Comparison of ENCODE assay signal across 21 cellular contexts in the genomic region with DNA sequence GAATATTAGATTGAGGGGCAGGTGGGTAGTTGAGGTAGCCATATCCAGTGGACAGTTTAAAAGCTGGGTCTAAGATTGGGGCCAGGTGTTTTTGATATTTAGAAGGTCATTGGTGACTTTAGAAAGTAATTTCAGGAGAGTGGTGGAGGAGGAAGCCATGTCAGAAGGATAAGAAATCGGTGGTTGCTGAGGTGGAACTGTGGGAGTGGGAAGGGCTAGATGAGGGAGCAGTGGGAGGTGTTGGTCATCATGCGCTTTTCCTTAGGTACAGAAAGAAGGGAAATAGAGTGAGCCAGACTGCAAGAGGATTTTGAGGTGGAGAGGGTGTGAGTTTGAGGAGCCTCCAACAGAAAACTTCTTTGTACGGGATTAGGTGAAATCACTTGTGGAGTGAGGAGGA. TPM values are rescaled to one million over a fixed set of nuclear protein-coding genes. Genes with fewer than 3 reads are reported as not detected.
DNase-seq lines count a peak whose midpoint lies in the region; ATAC-seq and TF ChIP-seq lines count a peak whose summit lies in the region.
"Had no signal": no experiment of that assay in that cellular context is flagged by ENCODE, and none has a peak within 500 bp of the region (broad histone marks: within the 10 kb centered on the region; RNA-seq: fewer than 3 reads in every experiment).

No MANE protein-coding gene starts in this region.

- DNase-seq in activated T-cell treated with anti-CD3 and anti-CD28 coated beads, Interleukin-2, amount 50 U/mL, for 72 hours: no peak
- DNase-seq in activated T-cell treated with anti-CD3 and anti-CD28 coated beads for 4 hours (no peak), nephron progenitor cell (no peak), NCI-H2029 (lab: John Stamatoyannopoulos, UW) (no peak), EL (no peak)
- no peak for DNase-seq in activated naive CD8-positive, alpha-beta T cell treated with anti-CD3 and anti-CD28 coated beads for 36 hours
- DNase-seq: Calu3; CD8-positive, alpha-beta T cell; HCEC 1CT; NCI-H1092 treated with DMSO at 0.1 percent for 48 hours; NCI-H2081 treated with DMSO at 0.1 percent for 48 hours; NCI-H510A; NCI-H748 treated with DMSO at 0.1 percent for 48 hours; OCI-M1; SHP77 had no signal

- H3K27ac Mint-ChIP-seq in activated T-cell treated with anti-CD3 and anti-CD28 coated beads, Interleukin-2, amount 50 U/mL, for 72 hours: peak overlapping the region; percentile 64
- peak overlapping the region; percentile 8 for H3K27ac Mint-ChIP-seq in activated naive CD8-positive, alpha-beta T cell treated with anti-CD3 and anti-CD28 coated beads for 36 hours
- H3K27ac Mint-ChIP-seq in nephron progenitor cell: peak overlapping the region; percentile 31
- H3K27ac Mint-ChIP-seq: CD8-positive, alpha-beta T cell; GM23338; IgD-negative memory B cell had no signal

- H3K9me3 Mint-ChIP-seq in activated T-cell treated with anti-CD3 and anti-CD28 coated beads, Interleukin-2, amount 50 U/mL, for 72 hours: no peaks in the 10 kb centered on the region
- no peaks in the 10 kb centered on the region for H3K9me3 Mint-ChIP-seq in activated naive CD8-positive, alpha-beta T cell treated with anti-CD3 and anti-CD28 coated beads for 36 hours
- no peaks in the 10 kb centered on the region for H3K9me3 Mint-ChIP-seq in nephron progenitor cell
- H3K9me3 Mint-ChIP-seq: CD8-positive, alpha-beta T cell; GM23338; IgD-negative memory B cell had no signal

- H3K9me3 ChIP-seq in HEK293 (ENCODE audit: control insufficient read depth, insufficient read depth, low read depth, low read length): no peaks in the 10 kb centered on the region
- H3K9me3 ChIP-seq: A549 had no signal

- CTCF ChIA-PET in HEK293 (lab: Yijun Ruan, JAX): interaction anchor here (0.7 kb wide), 1 partner anchor 734 kb away, joined by 6 read pairs; no protein-coding TSS in a partner anchor

- POLR2A ChIA-PET in HEK293 (lab: Yijun Ruan, JAX): no interaction called here

- no peak overlapping the region for H3K27ac ChIP-seq in HEK293 (ENCODE audit: extremely low read depth, low read depth, low read length)
- H3K27ac ChIP-seq: A549 had no signal

- H3K4me1 ChIP-seq in HEK293 (ENCODE audit: control insufficient read depth, insufficient read depth, low read length): peaks cover under 1% of the 10 kb centered on the region; the same call in 1 of the 2 replicates
- H3K4me1 ChIP-seq: A549 had no signal

- peaks cover 43% of the 10 kb centered on the region for H3K4me1 Mint-ChIP-seq in activated T-cell treated with anti-CD3 and anti-CD28 coated beads, Interleukin-2, amount 50 U/mL, for 72 hours (ENCODE audit: low read depth)
- peaks cover 56% of the 10 kb centered on the region for H3K4me1 Mint-ChIP-seq in activated naive CD8-positive, alpha-beta T cell treated with anti-CD3 and anti-CD28 coated beads for 36 hours
- H3K4me1 Mint-ChIP-seq in nephron progenitor cell: peaks cover 40% of the 10 kb centered on the region
- H3K4me1 Mint-ChIP-seq: GM23338 had no signal

- H3K4me3 Mint-ChIP-seq in activated T-cell treated with anti-CD3 and anti-CD28 coated beads, Interleukin-2, amount 50 U/mL, for 72 hours: peak overlapping the region; percentile 13 to 55
- no peak overlapping the region for H3K4me3 Mint-ChIP-seq in activated naive CD8-positive, alpha-beta T cell treated with anti-CD3 and anti-CD28 coated beads for 36 hours
- H3K4me3 Mint-ChIP-seq in nephron progenitor cell: no peak overlapping the region
- H3K4me3 Mint-ChIP-seq: CD8-positive, alpha-beta T cell; GM23338; IgD-negative memory B cell had no signal

- peaks cover 10 to 11% of the 10 kb centered on the region in 2 donors for H3K36me3 Mint-ChIP-seq in activated T-cell treated with anti-CD3 and anti-CD28 coated beads, Interleukin-2, amount 50 U/mL, for 72 hours (ENCODE audit: insufficient read depth in 2 of 2)
- peaks cover 41% of the 10 kb centered on the region for H3K36me3 Mint-ChIP-seq in activated naive CD8-positive, alpha-beta T cell treated with anti-CD3 and anti-CD28 coated beads for 36 hours
- peaks cover 32% of the 10 kb centered on the region for H3K36me3 Mint-ChIP-seq in nephron progenitor cell (ENCODE audit: low read depth)

- H3K36me3 ChIP-seq in HEK293 (ENCODE audit: control insufficient read depth in 2 of 2, insufficient read depth in 1 of 2, low read length in 2 of 2): peaks cover 21 to 30% of the 10 kb centered on the region in 2 experiments

- peak in 1 of 2 donors; percentile 12 for ATAC-seq in activated T-cell treated with anti-CD3 and anti-CD28 coated beads, Interleukin-2, amount 50 U/mL, for 72 hours (replicated peaks in 1 of 2)
- ATAC-seq in HG02588 (IDR thresholded peaks at IDR 0.05; ENCODE audit: unreplicated experiment): no peak
- ATAC-seq: A549; CD8-positive, alpha-beta T cell; GM12878; GM23338 had no signal

- TF ChIP-seq CTCF in HEK293 (tag by site-specific recombination; IDR thresholded peaks at IDR 0.05): no peak
- TF ChIP-seq CTCF in nephron progenitor cell (IDR thresholded peaks at IDR 0.05): no peak

- no peaks in the 10 kb centered on the region for H3K27me3 Mint-ChIP-seq in activated T-cell treated with anti-CD3 and anti-CD28 coated beads, Interleukin-2, amount 50 U/mL, for 72 hours (ENCODE audit: low read depth)
- H3K27me3 Mint-ChIP-seq in activated naive CD8-positive, alpha-beta T cell treated with anti-CD3 and anti-CD28 coated beads for 36 hours: no peaks in the 10 kb centered on the region
- no peaks in the 10 kb centered on the region for H3K27me3 Mint-ChIP-seq in nephron progenitor cell (ENCODE audit: low read depth, poor library complexity)
- H3K27me3 Mint-ChIP-seq: IgD-negative memory B cell had no signal

- no peak overlapping the region for H3K4me3 ChIP-seq in HEK293 (ENCODE audit: low read depth, low read length)
- H3K4me3 ChIP-seq: A549, GM12878, GM23338 had no signal

TF ChIP-seq in HEK293, 187 proteins besides CTCF, POLR2A, EP300 and RAD21:
- TF ChIP-seq PRDM1 (tag by site-specific recombination; IDR thresholded peaks at IDR 0.05): 0 out of 2 replicates have a peak, but pooled peaks have one; percentile 30
- peak; percentile 78 for TF ChIP-seq EGR2 (tag by site-specific recombination; IDR thresholded peaks at IDR 0.05; ENCODE audit: low read depth)
- TF ChIP-seq ZFHX2 (tag by site-specific recombination; conservative IDR thresholded peaks at IDR 0.05): peak; percentile 73
- 0 out of 2 replicates have a peak, but pooled peaks have one; percentile 16 for TF ChIP-seq ZNF175 (tag by site-specific recombination; IDR thresholded peaks at IDR 0.05)
- TF ChIP-seq ZBTB21 (tag by site-specific recombination; IDR thresholded peaks at IDR 0.05): no peak
- TF ChIP-seq ZNF768 (tag by site-specific recombination; IDR thresholded peaks at IDR 0.05): no peak

RNA-seq across cellular contexts. Expression of gene MTR, which starts 7.2 kb away (rescaled TPM):
- total RNA-seq in activated T-cell treated with anti-CD3 and anti-CD28 coated beads, Interleukin-2, amount 50 U/mL, for 72 hours: 10 to 100 TPM; 61.1 to 69.8 TPM
- total RNA-seq in activated naive CD8-positive, alpha-beta T cell treated with anti-CD3 and anti-CD28 coated beads for 36 hours: 10 to 100 TPM; 60.2 to 62.8 TPM

Comparison
In these comparisons a context has a peak if more than half of its experiments do, and no peak if none do; other contexts are left out.
1. H3K27ac Mint-ChIP-seq: peak in every context shown above with its lines; median percentile 64 in activated T-cell treated with anti-CD3 and anti-CD28 coated beads, Interleukin-2, amount 50 U/mL, for 72 hours; 31 in nephron progenitor cell; 8 in activated naive CD8-positive, alpha-beta T cell treated with anti-CD3 and anti-CD28 coated beads for 36 hours.
2. H3K4me3 Mint-ChIP-seq: peak in activated T-cell treated with anti-CD3 and anti-CD28 coated beads, Interleukin-2, amount 50 U/mL, for 72 hours (2 of 2); none in activated naive CD8-positive, alpha-beta T cell treated with anti-CD3 and anti-CD28 coated beads for 36 hours (single experiment) and nephron progenitor cell (single experiment).